ENCODE assay signal across 8 cellular contexts in the genomic region with DNA sequence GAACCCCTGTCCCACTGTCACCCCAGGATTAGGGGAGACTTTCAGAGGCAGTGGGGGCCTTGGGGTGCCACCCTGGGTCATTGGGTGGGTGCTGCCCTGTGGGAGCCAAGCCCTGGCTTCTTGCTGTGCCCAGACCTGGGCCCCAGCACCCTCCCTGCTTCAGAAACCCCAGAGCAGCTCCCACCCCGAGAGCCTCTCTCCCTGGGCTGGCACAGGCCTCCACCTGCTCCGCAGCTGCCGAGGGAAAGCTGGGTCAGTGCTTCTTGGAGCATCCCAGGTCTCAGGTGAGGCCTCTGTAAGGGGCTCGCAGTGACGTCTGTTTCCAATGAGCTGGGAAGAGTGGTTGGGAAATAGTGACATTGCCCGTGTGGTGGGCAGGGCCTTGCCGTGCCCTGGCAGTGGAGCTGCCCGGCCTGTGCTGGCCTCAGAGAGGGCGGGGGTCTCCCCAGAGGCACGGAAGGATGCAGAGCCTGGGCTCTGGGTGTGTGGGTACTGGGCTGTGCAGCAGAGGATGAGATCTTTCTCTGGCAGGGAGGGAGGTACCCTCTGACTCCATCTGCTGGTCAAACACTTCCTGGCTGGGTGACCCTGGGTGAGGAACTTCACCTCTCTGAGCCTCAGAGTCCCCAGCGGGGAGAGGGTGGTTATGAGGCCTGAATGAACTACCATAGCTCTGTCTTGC. TPM values are rescaled to one million over a fixed set of nuclear protein-coding genes. Genes with fewer than 3 reads are reported as not detected.
A peak's percentile ranks its signal among the peaks of the same experiment; 100 is the strongest.
DNase-seq lines count a peak whose midpoint lies in the region; ATAC-seq and TF ChIP-seq lines count a peak whose summit lies in the region.

No MANE protein-coding gene starts in this region.

- intact Hi-C loops in Right ventricle myocardium inferior (cut with DNase I): no loop called here

- ATAC-seq in left lobe of liver (peak; percentile 45), esophagus mucosa (no peak), HG03097 (IDR thresholded peaks at IDR 0.05; ENCODE audit: low FRiP score, unreplicated experiment) (no peak), HG02840 (IDR thresholded peaks at IDR 0.05; ENCODE audit: low FRiP score, unreplicated experiment) (no peak), Right ventricle myocardium inferior (no peak)

- DNase-seq in AG08395 (ENCODE audit: low spot score) (peak; percentile 60), GM13977 (ENCODE audit: low spot score) (no peak), amniotic epithelial cell (ENCODE audit: low read depth) (peak; percentile 21), left lobe of liver (ENCODE audit: low spot score) (no peak), Right ventricle myocardium inferior (ENCODE audit: missing footprints) (no peak)

- peak; percentile 39 for TF ChIP-seq CTCF in GM13977 (IDR thresholded peaks at IDR 0.05; ENCODE audit: extremely low read depth, insufficient read depth, missing control alignments)

- in situ Hi-C loops in GM13977 (cut with MboI; ENCODE audit: low pct_unique_long_range_greater_than_20kb, low sequenced_read_pairs, unreplicated experiment): no loop called here

RNA-seq across cellular contexts. Expression of a gene that starts 23.0 kb away (rescaled TPM):
- 0.25 TPM for total RNA-seq in left lobe of liver
- total RNA-seq in esophagus mucosa: not detected
- total RNA-seq in Right ventricle myocardium inferior: 0.68 TPM

RNA-seq across cellular contexts. Expression of a gene that starts 23.1 kb away (rescaled TPM):
- total RNA-seq in left lobe of liver (64.2 TPM), esophagus mucosa (67.8 TPM), Right ventricle myocardium inferior (88.8 TPM)

RNA-seq across cellular contexts. Expression of a gene that starts 24.3 kb away (rescaled TPM):
- 9.5 TPM for total RNA-seq in left lobe of liver
- total RNA-seq in esophagus mucosa: 105 TPM
- total RNA-seq in Right ventricle myocardium inferior: 19.4 TPM

RNA-seq across cellular contexts. Expression of a gene that starts 53.9 kb away (rescaled TPM):
- total RNA-seq in left lobe of liver (0.30 TPM), esophagus mucosa (0.44 TPM), Right ventricle myocardium inferior (1.9 TPM)

Comparison
In these comparisons a context has a peak if more than half of its experiments do, and no peak if none do; other contexts are left out.
1. DNase-seq: peak in AG08395 (single experiment) and amniotic epithelial cell (single experiment); none in GM13977 (single experiment), left lobe of liver (single experiment) and Right ventricle myocardium inferior (single experiment).